ENCODE assay signal across 24 cellular contexts in the genomic region with DNA sequence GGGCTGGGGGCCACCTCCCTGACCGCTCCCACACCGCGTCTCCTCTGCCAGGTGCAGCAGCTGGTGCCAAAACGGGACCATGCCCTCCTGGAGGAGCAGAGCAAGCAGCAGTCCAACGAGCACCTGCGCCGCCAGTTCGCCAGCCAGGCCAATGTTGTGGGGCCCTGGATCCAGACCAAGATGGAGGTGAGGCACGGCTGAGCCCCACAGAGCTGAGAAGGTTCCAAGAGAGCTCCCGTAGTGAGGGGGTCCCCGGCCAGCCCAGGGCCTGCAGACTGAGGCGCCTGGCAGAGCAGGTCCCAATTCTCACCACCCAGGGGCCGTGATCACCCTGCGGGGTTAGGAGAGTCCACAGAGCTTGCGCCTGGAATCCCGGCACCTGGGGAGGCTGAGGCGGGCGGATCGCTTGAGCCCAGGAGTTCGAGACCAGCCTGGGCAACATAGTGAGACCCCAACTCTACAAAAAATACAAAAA. TPM values are rescaled to one million over a fixed set of nuclear protein-coding genes. Genes with fewer than 3 reads are reported as not detected.
"Had no signal": no experiment of that assay in that cellular context is flagged by ENCODE, and none has a peak within 500 bp of the region (broad histone marks: within the 10 kb centered on the region; RNA-seq: fewer than 3 reads in every experiment).

No MANE protein-coding gene starts in this region.

- DNase-seq: activated CD4-positive, alpha-beta memory T cell treated with anti-CD3 and anti-CD28 coated beads for 36 hours; activated CD4-positive, alpha-beta T cell treated with anti-CD3 and anti-CD28 coated beads for 4 hours; activated naive CD4-positive, alpha-beta T cell treated with Interleukin-2 at 50 U/mL for 16 hours; activated naive CD8-positive, alpha-beta T cell treated with anti-CD3 and anti-CD28 coated beads, Interleukin-2, amount 10 ng/mL, durations not matched to agents 7 days and 5 days; activated T-cell treated with anti-CD3 and anti-CD28 coated beads for 4 hours; amygdala; cortex of kidney; effector CD4-positive, alpha-beta T cell; heart left ventricle; mesendoderm; naive thymus-derived CD4-positive, alpha-beta T cell; stimulated activated CD4-positive, alpha-beta T cell treated with anti-CD3 and anti-CD28 coated beads, Interleukin-2, amount 100 ng/mL, for 24 hours; stimulated activated naive CD8-positive, alpha-beta T cell treated with anti-CD3 and anti-CD28 coated beads, Interleukin-15, Interleukin-2, amounts not matched to agents 100 U/mL and 50 U/mL, for 24 hours; T-helper 2 cell had no signal

- H3K9me3 Mint-ChIP-seq: activated CD4-positive, alpha-beta memory T cell treated with anti-CD3 and anti-CD28 coated beads for 36 hours; activated naive CD8-positive, alpha-beta T cell treated with anti-CD3 and anti-CD28 coated beads, Interleukin-2, amount 10 ng/mL, durations not matched to agents 7 days and 5 days; activated T-helper 2 cell treated with anti-CD3 and anti-CD28 coated beads, Interferon-gamma antibody, Interleukin-2, Interleukin-4, amounts not matched to agents 10 μg/mL and 5 μg/mL and 100 μg/mL, durations not matched to agents 14 hours and 24 hours and 36 hours; brain; central memory CD8-positive, alpha-beta T cell; naive thymus-derived CD4-positive, alpha-beta T cell had no signal

- H3K4me3 Mint-ChIP-seq: activated CD4-positive, alpha-beta memory T cell treated with anti-CD3 and anti-CD28 coated beads for 36 hours; activated naive CD8-positive, alpha-beta T cell treated with anti-CD3 and anti-CD28 coated beads, Interleukin-2, amount 10 ng/mL, durations not matched to agents 7 days and 5 days; brain; central memory CD8-positive, alpha-beta T cell; naive thymus-derived CD4-positive, alpha-beta T cell had no signal

- H3K9me3 ChIP-seq: gastroesophageal sphincter, heart left ventricle, neutrophil, upper lobe of left lung had no signal

- H3K27ac ChIP-seq: neutrophil had no signal

- H3K27ac Mint-ChIP-seq: activated CD4-positive, alpha-beta memory T cell treated with anti-CD3 and anti-CD28 coated beads for 36 hours; activated naive CD8-positive, alpha-beta T cell treated with anti-CD3 and anti-CD28 coated beads, Interleukin-2, amount 10 ng/mL, durations not matched to agents 7 days and 5 days; activated T-helper 2 cell treated with anti-CD3 and anti-CD28 coated beads, Interferon-gamma antibody, Interleukin-2, Interleukin-4, amounts not matched to agents 10 μg/mL and 5 μg/mL and 100 μg/mL, durations not matched to agents 14 hours and 24 hours and 36 hours; brain; naive thymus-derived CD4-positive, alpha-beta T cell had no signal

- H3K27me3 Mint-ChIP-seq: activated CD4-positive, alpha-beta memory T cell treated with anti-CD3 and anti-CD28 coated beads for 36 hours; activated naive CD8-positive, alpha-beta T cell treated with anti-CD3 and anti-CD28 coated beads, Interleukin-2, amount 10 ng/mL, durations not matched to agents 7 days and 5 days; brain; central memory CD8-positive, alpha-beta T cell; naive thymus-derived CD4-positive, alpha-beta T cell had no signal

- ATAC-seq: esophagus mucosa; gastroesophageal sphincter; heart left ventricle; naive thymus-derived CD4-positive, alpha-beta T cell; stimulated activated naive CD8-positive, alpha-beta T cell treated with anti-CD3 and anti-CD28 coated beads, Interleukin-15, Interleukin-2, amounts not matched to agents 100 U/mL and 50 U/mL, for 24 hours had no signal

- H3K27me3 ChIP-seq: gastroesophageal sphincter, heart left ventricle, neutrophil, upper lobe of left lung had no signal

- H3K4me3 ChIP-seq: gastroesophageal sphincter, heart left ventricle, upper lobe of left lung had no signal

RNA-seq across cellular contexts. Expression of a gene that starts 48.9 kb away (rescaled TPM):
- total RNA-seq: activated CD4-positive, alpha-beta memory T cell treated with anti-CD3 and anti-CD28 coated beads for 36 hours; activated naive CD8-positive, alpha-beta T cell treated with anti-CD3 and anti-CD28 coated beads, Interleukin-2, amount 10 ng/mL, durations not matched to agents 7 days and 5 days; activated T-helper 2 cell treated with anti-CD3 and anti-CD28 coated beads, Interferon-gamma antibody, Interleukin-2, Interleukin-4, amounts not matched to agents 10 μg/mL and 5 μg/mL and 100 μg/mL, durations not matched to agents 14 hours and 24 hours and 36 hours; heart left ventricle; kidney epithelial cell; mucosa of gallbladder; naive thymus-derived CD4-positive, alpha-beta T cell; renal cortical epithelial cell; upper lobe of left lung had no signal
- polyA plus RNA-seq: naive thymus-derived CD4-positive, alpha-beta T cell had no signal
